In genomic region chr12:96623155-96623554, GRCh38 we compare ENCODE assay signal across 18 cellular contexts.
DNase-seq lines count a peak whose midpoint lies in the region; ATAC-seq and TF ChIP-seq lines count a peak whose summit lies in the region.
"Had no signal": no experiment of that assay in that cellular context is flagged by ENCODE, and none has a peak within 500 bp of the region (broad histone marks: within the 10 kb centered on the region; RNA-seq: fewer than 3 reads in every experiment).

No MANE protein-coding gene starts in this region.

- TF ChIP-seq CTCF in mesothelial cell of epicardium (IDR thresholded peaks at IDR 0.05; ENCODE audit: unreplicated experiment), result no peak

- peaks cover 5% of the 10 kb centered on the region for H3K4me1 Mint-ChIP-seq in mesothelial cell of epicardium
- H3K4me1 Mint-ChIP-seq: IgD-negative memory B cell had no signal

- no peak for ATAC-seq in HG03432 (IDR thresholded peaks at IDR 0.05; ENCODE audit: unreplicated experiment)
- ATAC-seq: CD8-positive, alpha-beta T cell; HCT116; HepG2 had no signal

- no peaks in the 10 kb centered on the region for H3K9me3 Mint-ChIP-seq in mesothelial cell of epicardium
- H3K9me3 Mint-ChIP-seq: CD8-positive, alpha-beta T cell; HFFc6; IgD-negative memory B cell had no signal

- peaks cover 31% of the 10 kb centered on the region for H3K27me3 Mint-ChIP-seq in mesothelial cell of epicardium (ENCODE audit: low read depth)

- DNase-seq in D341Med (ENCODE audit: low spot score) (peak; percentile 45), NCI-H82 treated with DMSO at 0.1 percent for 48 hours (lab: John Stamatoyannopoulos, UW; ENCODE audit: unreplicated experiment) (peak; percentile 82), mesothelial cell of epicardium (ENCODE audit: low spot score in 2 of 2, unreplicated experiment in 2 of 2) (no peak), retina (peak; percentile 32), NCI-H526 treated with DMSO at 0.1 percent for 48 hours (lab: John Stamatoyannopoulos, UW) (no peak), NCI-H446 treated with DMSO at 0.1 percent for 48 hours (lab: John Stamatoyannopoulos, UW) (no peak), DMS153 (lab: John Stamatoyannopoulos, UW) (no peak)
- DNase-seq: 8988T; Calu3; CD8-positive, alpha-beta T cell; DMS 273 treated with DMSO at 0.1 percent for 48 hours; GOT3; H7; HFFc6 had no signal

- no peak overlapping the region for H3K4me3 Mint-ChIP-seq in mesothelial cell of epicardium
- H3K4me3 Mint-ChIP-seq: CD8-positive, alpha-beta T cell; HFFc6 had no signal

- no peaks in the 10 kb centered on the region for H3K36me3 Mint-ChIP-seq in mesothelial cell of epicardium
- H3K36me3 Mint-ChIP-seq: CD8-positive, alpha-beta T cell had no signal

- peak overlapping the region; percentile 48 for H3K27ac Mint-ChIP-seq in mesothelial cell of epicardium
- H3K27ac Mint-ChIP-seq: CD8-positive, alpha-beta T cell; HFFc6; IgD-negative memory B cell had no signal

Comparison
In these comparisons a context has a peak if more than half of its experiments do, and no peak if none do; other contexts are left out.
1. DNase-seq: peak in D341Med (single experiment), NCI-H82 treated with DMSO at 0.1 percent for 48 hours (single experiment) and retina (single experiment); none in mesothelial cell of epicardium (0 of 2), NCI-H526 treated with DMSO at 0.1 percent for 48 hours (single experiment), NCI-H446 treated with DMSO at 0.1 percent for 48 hours (single experiment) and DMS153 (single experiment).